Comparison of ENCODE assay signal across 17 cellular contexts in the genomic region with DNA sequence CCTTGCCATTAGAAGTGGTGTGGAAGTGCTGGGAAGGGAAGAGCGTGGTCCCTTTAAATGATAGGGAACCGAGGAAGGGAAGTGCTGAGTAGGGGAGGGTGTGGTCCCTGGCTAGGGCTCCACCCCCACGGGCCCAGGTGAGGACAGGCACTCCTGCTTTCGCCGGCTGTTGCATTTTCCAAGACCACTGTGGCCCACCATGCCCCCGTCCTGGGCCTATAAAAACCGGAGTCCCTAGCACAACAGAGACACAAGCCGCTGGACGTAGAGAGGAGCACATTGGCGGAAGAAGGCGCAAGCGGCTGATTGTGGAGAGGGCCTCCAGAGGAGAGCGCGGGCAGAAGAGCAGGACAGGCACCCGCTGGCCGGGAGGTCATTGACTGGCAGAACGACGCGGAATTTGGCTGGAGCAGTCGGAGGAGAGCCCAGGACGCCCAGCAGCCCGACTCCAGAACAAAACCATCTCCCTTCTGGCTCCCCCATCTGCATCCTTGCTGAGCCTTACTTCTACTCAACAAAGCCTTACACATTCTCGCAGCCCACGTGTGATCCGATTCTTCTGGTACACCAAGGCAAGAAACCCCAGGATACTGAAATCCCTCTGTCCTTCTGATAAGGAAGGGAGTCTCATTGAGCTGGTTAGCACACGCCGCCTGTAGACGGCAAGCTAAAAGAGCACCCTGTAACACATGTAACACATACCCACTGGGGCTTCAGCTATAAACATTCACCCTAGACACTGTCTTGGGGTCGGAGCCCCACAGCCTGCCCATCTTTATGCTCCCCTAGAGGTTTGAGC.
A peak's percentile ranks its signal among the peaks of the same experiment; 100 is the strongest.
DNase-seq lines count a peak whose midpoint lies in the region; ATAC-seq, FAIRE-seq and TF ChIP-seq lines count a peak whose summit lies in the region.
"Had no signal": no experiment of that assay in that cellular context is flagged by ENCODE, and none has a peak within 500 bp of the region (broad histone marks: within the 10 kb centered on the region; RNA-seq: fewer than 3 reads in every experiment).

No MANE protein-coding gene starts in this region.

- no peaks in the 10 kb centered on the region for H3K27me3 Mint-ChIP-seq in mesothelial cell of epicardium (ENCODE audit: low read depth)

- no peak for FAIRE-seq in A549 (lab: Jason Lieb, UNC)
- FAIRE-seq: GM18507, islet of Langerhans had no signal

- DNase-seq in A549 (ENCODE audit: low read depth in 1 of 2, low spot score in 1 of 2), result no peak
- peak; percentile 55 to 56 for DNase-seq in erythroblast (lab: John Stamatoyannopoulos, UW)
- DNase-seq in mesothelial cell of epicardium (ENCODE audit: low spot score in 2 of 2, unreplicated experiment in 2 of 2), result peak in 1 of 2 experiments; percentile 42
- DNase-seq in KBM-7, result no peak
- DNase-seq in GDM1 (lab: John Stamatoyannopoulos, UW), result no peak
- DNase-seq in brain microvascular endothelial cell, result no peak
- DNase-seq: activated CD4-positive, CD25-positive, alpha-beta regulatory T cell; activated CD8-positive, alpha-beta memory T cell treated with anti-CD3 and anti-CD28 coated beads, Interleukin-2, amount 50 U/mL, for 48 hours; activated naive CD4-positive, alpha-beta T cell treated with Interleukin-2 at 50 U/mL for 16 hours; NCI-H1092; stimulated activated CD4-positive, alpha-beta T cell treated with anti-CD3 and anti-CD28 coated beads, Interleukin-15, amount 100 ng/mL, for 24 hours; T-helper 1 cell had no signal

- H3K4me1 ChIP-seq in A549 (peaks cover 27% of the 10 kb centered on the region), HUES6 (ENCODE audit: control insufficient read depth, insufficient read depth, low read length) (peaks cover 41% of the 10 kb centered on the region)
- H3K4me1 ChIP-seq: prostate gland had no signal

- peak overlapping the region; percentile 69 for H3K4me3 Mint-ChIP-seq in mesothelial cell of epicardium

- no peak overlapping the region for H3K4me3 ChIP-seq in A549
- peak overlapping the region; percentile 60 for H3K4me3 ChIP-seq in HUES6 (ENCODE audit: low read depth, low read length)
- H3K4me3 ChIP-seq in brain microvascular endothelial cell (ENCODE audit: low read depth, low read length), result no peak overlapping the region
- H3K4me3 ChIP-seq: prostate gland had no signal

- POLR2A ChIA-PET in A549 (lab: Yijun Ruan, JAX), result no interaction called here

- H3K9me3 Mint-ChIP-seq in mesothelial cell of epicardium, result no peaks in the 10 kb centered on the region

- H3K27ac ChIP-seq in A549 (peak overlapping the region; percentile 58 to 76), HUES6 (ENCODE audit: low read depth, low read length) (peak overlapping the region; percentile 87; the same call in 1 of the 2 replicates), brain microvascular endothelial cell (no peak overlapping the region)
- H3K27ac ChIP-seq: prostate gland had no signal

- H3K27ac Mint-ChIP-seq in mesothelial cell of epicardium, result peak overlapping the region; percentile 97

- no peak for TF ChIP-seq RAD21 in A549 (conservative IDR thresholded peaks at IDR 0.05 in 1 of 2, IDR thresholded peaks at IDR 0.05 in 1 of 2)

- peaks cover 3% of the 10 kb centered on the region for H3K36me3 Mint-ChIP-seq in mesothelial cell of epicardium

- TF ChIP-seq EP300 in A549 (IDR thresholded peaks at IDR 0.05), result no peak

- CTCF ChIA-PET in A549 (lab: Yijun Ruan, JAX), result interaction anchor here (0.8 to 1.3 kb wide), 2 partner anchors 37 to 151 kb away, joined by 3 read pairs; no protein-coding TSS in a partner anchor

- peaks cover 68% of the 10 kb centered on the region for H3K4me1 Mint-ChIP-seq in mesothelial cell of epicardium

- no peak for TF ChIP-seq CTCF in A549 (IDR thresholded peaks at IDR 0.05)
- TF ChIP-seq CTCF in mesothelial cell of epicardium (IDR thresholded peaks at IDR 0.05; ENCODE audit: unreplicated experiment), result no peak
- TF ChIP-seq CTCF in brain microvascular endothelial cell (IDR thresholded peaks at IDR 0.05; ENCODE audit: low read depth, low read length, missing control alignments), result no peak

- peak overlapping the region; percentile 80 for H3K9ac ChIP-seq in HUES6 (ENCODE audit: low read length)

- H3K4me2 ChIP-seq in A549, result peak overlapping the region; percentile 53; the same call in 2 of the 3 replicates

- WGBS in A549 (ENCODE audit: missing lambda C conversion rate), result 89% methylated on average over 29 of the region's 29 CpGs

- TF ChIP-seq POLR2A in A549 (IDR thresholded peaks at IDR 0.05; ENCODE audit: low read length) (no peak), erythroblast (IDR thresholded peaks at IDR 0.05; ENCODE audit: low read length) (no peak)

- H3K36me3 ChIP-seq in HUES6 (ENCODE audit: control insufficient read depth, insufficient read depth, low read length) (no peaks in the 10 kb centered on the region), brain microvascular endothelial cell (replicated peaks) (no peaks in the 10 kb centered on the region)
- H3K36me3 ChIP-seq: prostate gland had no signal

- in situ Hi-C loops in KBM-7 (cut with MboI; ENCODE audit: low pct_unique_long_range_greater_than_20kb, low sequenced_read_pairs) (no loop called here), brain microvascular endothelial cell (cut with HindIII; ENCODE audit: low pct_ligation_motif_present, low sequenced_read_pairs) (no loop called here)

- no peaks in the 10 kb centered on the region for H3K27me3 ChIP-seq in HUES6 (ENCODE audit: control insufficient read depth, insufficient read depth, low read length)
- no peaks in the 10 kb centered on the region for H3K27me3 ChIP-seq in brain microvascular endothelial cell (replicated peaks)

- H3K9me3 ChIP-seq in A549, result no peaks in the 10 kb centered on the region; the same call in 2 of the 3 replicates
- H3K9me3 ChIP-seq in HUES6 (ENCODE audit: control insufficient read depth, insufficient read depth, low read depth, low read length), result no peaks in the 10 kb centered on the region; the same call in 1 of the 2 replicates
- H3K9me3 ChIP-seq: prostate gland had no signal

- ATAC-seq in A549 (no peak; a peak in 1 of 6 replicates), GM21737 (IDR thresholded peaks at IDR 0.05; ENCODE audit: unreplicated experiment) (no peak)

TF ChIP-seq in A549, 52 proteins besides CTCF, POLR2A, EP300 and RAD21:
- no peak for TF ChIP-seq ESRRA (IDR thresholded peaks at IDR 0.05; ENCODE audit: borderline replicate concordance, low read length)
- no peak for TF ChIP-seq CBX2 (IDR thresholded peaks at IDR 0.05; ENCODE audit: borderline replicate concordance, low read depth)
- TF ChIP-seq SREBF2 (IDR thresholded peaks at IDR 0.05), result no peak
- no peak for TF ChIP-seq EHF (CRISPR knock-in tag; IDR thresholded peaks at IDR 0.05)

Comparison
In these comparisons a context has a peak if more than half of its experiments do, and no peak if none do; other contexts are left out.
1. DNase-seq: peak in erythroblast (2 of 2); none in A549 (0 of 2), KBM-7 (single experiment), GDM1 (single experiment) and brain microvascular endothelial cell (single experiment).